In the genomic region with DNA sequence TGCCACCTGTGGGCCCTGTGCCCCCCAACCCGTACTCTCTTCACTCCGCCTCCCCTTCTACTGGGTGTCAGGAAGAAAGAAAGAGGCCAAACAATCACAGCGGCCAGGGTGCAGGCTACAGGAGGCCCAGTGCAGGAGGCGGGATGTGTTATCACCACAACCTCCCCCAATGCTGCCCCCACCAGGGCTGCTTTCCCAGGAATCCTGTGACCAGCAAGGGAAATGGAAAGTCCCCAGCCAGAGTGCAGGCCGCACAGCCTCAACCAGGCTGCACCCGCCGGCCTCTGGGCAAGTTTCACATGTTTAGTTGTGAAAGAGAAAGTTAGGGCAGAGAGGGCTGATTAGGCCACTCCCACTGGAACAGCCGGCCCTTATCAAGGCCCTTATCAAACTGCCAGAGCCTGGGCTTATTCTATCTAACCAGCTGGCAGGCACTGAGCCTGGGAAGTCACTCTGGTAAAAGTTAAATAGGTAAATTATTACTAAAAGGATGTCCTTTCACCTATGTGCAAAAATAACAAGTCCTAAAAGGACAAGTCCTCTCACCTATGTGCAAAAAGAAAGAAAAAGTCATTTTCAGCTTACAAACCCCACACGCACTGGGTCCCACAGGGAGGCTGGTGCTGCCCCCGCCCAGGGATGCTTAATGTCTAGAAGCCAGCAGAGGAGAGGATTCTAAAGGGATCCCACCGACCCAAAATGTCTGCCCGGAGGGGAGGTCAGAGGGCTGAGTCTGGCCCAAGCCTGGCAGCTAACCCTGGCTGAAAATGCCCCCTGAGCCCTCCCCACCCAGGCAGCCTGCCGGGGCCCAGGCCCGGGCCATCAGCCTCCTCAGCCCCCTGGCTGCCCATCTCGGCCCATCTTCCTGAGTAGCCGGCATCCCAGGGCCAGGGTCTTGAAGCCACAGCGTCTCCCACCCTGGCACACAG, we compare ENCODE assay signal across 8 cellular contexts. TPM values are rescaled to one million over a fixed set of nuclear protein-coding genes. Genes with fewer than 3 reads are reported as not detected.
DNase-seq lines count a peak whose midpoint lies in the region; ATAC-seq and TF ChIP-seq lines count a peak whose summit lies in the region.

No MANE protein-coding gene starts in this region.

- no peak overlapping the region for H3K4me3 ChIP-seq in gastrocnemius medialis

- peak overlapping the region in 3 of 4 donors; percentile 42 to 64 (median 60) for H3K27ac ChIP-seq in gastrocnemius medialis

- in situ Hi-C loops in gastrocnemius medialis (cut with MboI; ENCODE audit: low sequenced_read_pairs in 4 of 4): loop anchor here (5.0 to 10.0 kb wide), 2 partner anchors 42 to 45 kb away; no protein-coding TSS in a partner anchor

- TF ChIP-seq POLR2A in gastrocnemius medialis (IDR thresholded peaks at IDR 0.05): no peak

- H3K36me3 ChIP-seq in gastrocnemius medialis: no peaks in the 10 kb centered on the region

- H3K9me3 ChIP-seq in gastrocnemius medialis: no peaks in the 10 kb centered on the region

- H3K27me3 ChIP-seq in gastrocnemius medialis: no peaks in the 10 kb centered on the region

- TF ChIP-seq CTCF in gastrocnemius medialis (IDR thresholded peaks at IDR 0.05 in 4 of 5, conservative IDR thresholded peaks at IDR 0.05 in 1 of 5): no peak

- intact Hi-C loops in cardiac septum (cut with DNase I): loop anchor here (5.0 kb wide), 2 partner anchors 32 to 77 kb away; a partner anchor contains a TSS
- intact Hi-C loops in gastrocnemius medialis (cut with DNase I; ENCODE audit: low total_unique reads): no loop called here

- peak; percentile 91 for ATAC-seq in GM18498 (IDR thresholded peaks at IDR 0.05; ENCODE audit: unreplicated experiment)
- peak; percentile 75 for ATAC-seq in HG02588 (IDR thresholded peaks at IDR 0.05; ENCODE audit: unreplicated experiment)
- ATAC-seq in gastrocnemius medialis: peak in 1 of 2 donors; percentile 27

- H3K4me1 ChIP-seq in gastrocnemius medialis: peaks cover 0 to 9% of the 10 kb centered on the region in 2 donors

- DNase-seq in NCI-H460 (ENCODE audit: extremely low read depth, low read depth): peak; percentile 26
- DNase-seq in activated effector memory CD4-positive, alpha-beta T cell treated with Interleukin-2 at 50 U/mL for 16 hours: peak; percentile 44
- DNase-seq in cardiac septum (ENCODE audit: low spot score): peak; percentile 83
- DNase-seq in gastrocnemius medialis: no peak
- DNase-seq in NCI-H524 treated with DMSO at 0.1 percent for 48 hours (lab: John Stamatoyannopoulos, UW): no peak
- no peak for DNase-seq in NOMO-1 (lab: John Stamatoyannopoulos, UW; ENCODE audit: unreplicated experiment in 2 of 2)

RNA-seq across cellular contexts. Expression of a gene that starts 33.7 kb away (rescaled TPM):
- 22.5 and 24.4 TPM in 2 replicates for total RNA-seq in NCI-H460 (2014; rRNA removed; shearing (Covaris generic))
- polyA plus RNA-seq in NCI-H460 (2014; cell fraction: nucleus; rRNA removed): 22.7 and 39.5 TPM in 2 replicates
- total RNA-seq in cardiac septum (13.8 TPM), gastrocnemius medialis (1 to 10 TPM; 1.3 to 5.8 (median 3.2) TPM)

RNA-seq across cellular contexts. Expression of a gene that starts 59.9 kb away (rescaled TPM):
- total RNA-seq in NCI-H460 (2014; rRNA removed; shearing (Covaris generic)): 0.57 and 1.0 TPM in 2 replicates
- polyA plus RNA-seq in NCI-H460 (2014; cell fraction: nucleus; rRNA removed): 0.15 TPM in 1 of 2 replicates, not detected in the other
- not detected for total RNA-seq in cardiac septum
- under 1 TPM in 1 of 4 donors, not detected in 3; 0.24 TPM for total RNA-seq in gastrocnemius medialis

Comparison
In these comparisons a context has a peak if more than half of its experiments do, and no peak if none do; other contexts are left out.
1. DNase-seq: peak in NCI-H460 (single experiment), activated effector memory CD4-positive, alpha-beta T cell treated with Interleukin-2 at 50 U/mL for 16 hours (single experiment) and cardiac septum (single experiment); none in gastrocnemius medialis (0 of 2), NCI-H524 treated with DMSO at 0.1 percent for 48 hours (single experiment) and NOMO-1 (0 of 2).